Comparison of ENCODE assay signal across 12 cellular contexts in genomic region chr20:2729251-2729713, GRCh38. TPM values are rescaled to one million over a fixed set of nuclear protein-coding genes. Genes with fewer than 3 reads are reported as not detected.
A peak's percentile ranks its signal among the peaks of the same experiment; 100 is the strongest.
DNase-seq lines count a peak whose midpoint lies in the region; ATAC-seq and TF ChIP-seq lines count a peak whose summit lies in the region.
"Had no signal": no experiment of that assay in that cellular context is flagged by ENCODE, and none has a peak within 500 bp of the region (broad histone marks: within the 10 kb centered on the region; RNA-seq: fewer than 3 reads in every experiment).

No MANE protein-coding gene starts in this region.

- no peak overlapping the region for H3K4me3 ChIP-seq in mucosa of descending colon
- H3K4me3 ChIP-seq: A549 had no signal

- intact Hi-C loops in mucosa of descending colon (cut with DNase I, micrococcal nuclease): no loop called here

- H3K27ac Mint-ChIP-seq in activated T-cell treated with anti-CD3 and anti-CD28 coated beads, Interleukin-2, amount 50 U/mL, for 24 hours: peak overlapping the region; percentile 85
- H3K27ac Mint-ChIP-seq: nephron had no signal

- H3K4me1 ChIP-seq in mucosa of descending colon (ENCODE audit: low read depth): no peaks in the 10 kb centered on the region
- H3K4me1 ChIP-seq: A549 had no signal

- peak; percentile 78 to 79 for ATAC-seq in activated CD4-positive, CD25-positive, alpha-beta regulatory T cell treated with anti-CD3 and anti-CD28 coated beads, Interleukin-2, amount 50 U/mL, for 24 hours
- ATAC-seq in mucosa of descending colon: peak; percentile 59
- no peak for ATAC-seq in GM21723 (IDR thresholded peaks at IDR 0.05; ENCODE audit: unreplicated experiment)

- no peaks in the 10 kb centered on the region for H3K9me3 ChIP-seq in mucosa of descending colon

- no peaks in the 10 kb centered on the region for H3K36me3 ChIP-seq in mucosa of descending colon (ENCODE audit: low read depth)
- H3K36me3 ChIP-seq: WERI-Rb-1 had no signal

- H3K36me3 Mint-ChIP-seq in activated T-cell treated with anti-CD3 and anti-CD28 coated beads, Interleukin-2, amount 50 U/mL, for 24 hours (ENCODE audit: low read depth): no peaks in the 10 kb centered on the region

- peak overlapping the region; percentile 25 for H3K4me3 Mint-ChIP-seq in activated T-cell treated with anti-CD3 and anti-CD28 coated beads, Interleukin-2, amount 50 U/mL, for 24 hours
- H3K4me3 Mint-ChIP-seq: nephron had no signal

- peaks cover 19% of the 10 kb centered on the region for H3K4me1 Mint-ChIP-seq in activated T-cell treated with anti-CD3 and anti-CD28 coated beads, Interleukin-2, amount 50 U/mL, for 24 hours (ENCODE audit: low read depth)
- H3K4me1 Mint-ChIP-seq: nephron had no signal

- no peaks in the 10 kb centered on the region for H3K27me3 Mint-ChIP-seq in activated T-cell treated with anti-CD3 and anti-CD28 coated beads, Interleukin-2, amount 50 U/mL, for 24 hours

- peaks cover 9% of the 10 kb centered on the region for H3K9me3 Mint-ChIP-seq in activated T-cell treated with anti-CD3 and anti-CD28 coated beads, Interleukin-2, amount 50 U/mL, for 24 hours

- no peak for DNase-seq in activated CD4-positive, CD25-positive, alpha-beta regulatory T cell (lab: John Stamatoyannopoulos, UW)
- DNase-seq in NAMALWA (ENCODE audit: low spot score): peak; percentile 24
- DNase-seq in activated T-cell treated with anti-CD3 and anti-CD28 coated beads, Interleukin-2, amount 50 U/mL, for 24 hours: peak; percentile 47
- no peak for DNase-seq in mucosa of descending colon
- DNase-seq in NCI-H748 treated with DMSO at 0.1 percent for 48 hours (lab: John Stamatoyannopoulos, UW): no peak
- no peak for DNase-seq in HUDEP-2 (lab: John Stamatoyannopoulos, UW; ENCODE audit: unreplicated experiment in 76 of 76)
- DNase-seq: NCI-H2029, WERI-Rb-1 had no signal

- no peak for TF ChIP-seq CTCF in mucosa of descending colon (IDR thresholded peaks at IDR 0.05)

RNA-seq across cellular contexts. Expression of gene EBF4, which starts 36.7 kb away (rescaled TPM):
- total RNA-seq in mucosa of descending colon: 10 to 100 TPM in 1 of 3 donors, 1 to 10 TPM in 2; 3.6 to 53.3 (median 4.5) TPM

Comparison
In these comparisons a context has a peak if more than half of its experiments do, and no peak if none do; other contexts are left out.
1. DNase-seq: peak in NAMALWA (single experiment) and activated T-cell treated with anti-CD3 and anti-CD28 coated beads, Interleukin-2, amount 50 U/mL, for 24 hours (single experiment); none in activated CD4-positive, CD25-positive, alpha-beta regulatory T cell (0 of 4), mucosa of descending colon (0 of 3), NCI-H748 treated with DMSO at 0.1 percent for 48 hours (single experiment) and HUDEP-2 (0 of 76).